In genomic region chr10:33945051-33945450, GRCh38 we compare ENCODE assay signal across 25 cellular contexts.
DNase-seq lines count a peak whose midpoint lies in the region; ATAC-seq, FAIRE-seq and TF ChIP-seq lines count a peak whose summit lies in the region.
"Had no signal": no experiment of that assay in that cellular context is flagged by ENCODE, and none has a peak within 500 bp of the region (broad histone marks: within the 10 kb centered on the region; RNA-seq: fewer than 3 reads in every experiment).

No MANE protein-coding gene starts in this region.

- no peaks in the 10 kb centered on the region for H4K20me1 ChIP-seq in astrocyte (ENCODE audit: insufficient read depth, low read length)

- TF ChIP-seq CTCF in astrocyte (IDR thresholded peaks at IDR 0.05; ENCODE audit: insufficient read depth, low read depth, low read length) (no peak), WERI-Rb-1 (IDR thresholded peaks at IDR 0.05; ENCODE audit: low read depth, low read length) (no peak), prostate gland (IDR thresholded peaks at IDR 0.05) (no peak)

- peaks cover 4% of the 10 kb centered on the region for H3K27me3 Mint-ChIP-seq in astrocyte (ENCODE audit: low read depth, unreplicated experiment)
- H3K27me3 Mint-ChIP-seq: CD8-positive, alpha-beta memory T cell; IgD-negative memory B cell had no signal

- H3K4me2 ChIP-seq in astrocyte (ENCODE audit: low read length), result no peak overlapping the region
- H3K4me2 ChIP-seq: GM23338 had no signal

- 79% methylated on average over 1 of the region's 1 CpG for WGBS in prostate gland

- peaks cover 2% of the 10 kb centered on the region for H3K9me3 Mint-ChIP-seq in astrocyte (ENCODE audit: unreplicated experiment)

- H3K27me3 ChIP-seq in astrocyte (ENCODE audit: insufficient read depth, low read length), result no peaks in the 10 kb centered on the region
- no peaks in the 10 kb centered on the region for H3K27me3 ChIP-seq in WERI-Rb-1 (ENCODE audit: insufficient read depth, low read depth, severe bottlenecking)
- no peaks in the 10 kb centered on the region for H3K27me3 ChIP-seq in prostate gland (replicated peaks; ENCODE audit: insufficient read depth)
- H3K27me3 ChIP-seq: BE2C had no signal

- H3K36me3 Mint-ChIP-seq in astrocyte (ENCODE audit: low read depth, unreplicated experiment), result no peaks in the 10 kb centered on the region
- H3K36me3 Mint-ChIP-seq: CD4-positive, CD25-positive, alpha-beta regulatory T cell; CD8-positive, alpha-beta memory T cell; IgD-negative memory B cell had no signal

- intact Hi-C loops in prostate gland (cut with DNase I), result no loop called here

- peak; percentile 59 for DNase-seq in DMS53 (lab: John Stamatoyannopoulos, UW)
- peak; percentile 0 for DNase-seq in NCI-H69 (lab: John Stamatoyannopoulos, UW)
- DNase-seq in astrocyte (ENCODE audit: low read depth), result no peak
- DNase-seq in WERI-Rb-1, result no peak
- DNase-seq in 8988T, result no peak
- no peak for DNase-seq in prostate gland (ENCODE audit: low spot score)
- no peak for DNase-seq in NCI-H1436 (lab: John Stamatoyannopoulos, UW)
- DNase-seq: ACHN; BE2C; C1 segment of cervical spinal cord; CD4-positive, CD25-positive, alpha-beta regulatory T cell; CD8-positive, alpha-beta memory T cell; COR-L47; DMS 273 treated with DMSO at 0.1 percent for 48 hours; DMS79; GDM1; HCEC 1CT had no signal

- H3K9me3 ChIP-seq in astrocyte (ENCODE audit: insufficient read depth, low read depth, low read length) (no peaks in the 10 kb centered on the region), WERI-Rb-1 (ENCODE audit: severe bottlenecking) (no peaks in the 10 kb centered on the region), prostate gland (no peaks in the 10 kb centered on the region)
- H3K9me3 ChIP-seq: BE2C had no signal

- H3K27ac Mint-ChIP-seq in astrocyte (ENCODE audit: unreplicated experiment), result no peak overlapping the region
- H3K27ac Mint-ChIP-seq: CD4-positive, CD25-positive, alpha-beta regulatory T cell; CD8-positive, alpha-beta memory T cell; GM23338; IgD-negative memory B cell had no signal

- H3K79me2 ChIP-seq in astrocyte (ENCODE audit: insufficient read depth, low read length), result no peaks in the 10 kb centered on the region

- H3K27ac ChIP-seq in astrocyte (ENCODE audit: low read depth, low read length), result no peak overlapping the region
- H3K27ac ChIP-seq in WERI-Rb-1, result no peak overlapping the region
- no peak overlapping the region for H3K27ac ChIP-seq in prostate gland

- H3K4me1 ChIP-seq in astrocyte (ENCODE audit: insufficient read depth, low read length), result no peaks in the 10 kb centered on the region
- H3K4me1 ChIP-seq in prostate gland (replicated peaks), result no peaks in the 10 kb centered on the region
- H3K4me1 ChIP-seq: BE2C had no signal

- no peaks in the 10 kb centered on the region for H3K4me1 Mint-ChIP-seq in astrocyte (ENCODE audit: low read depth, unreplicated experiment)
- H3K4me1 Mint-ChIP-seq: CD4-positive, CD25-positive, alpha-beta regulatory T cell; CD8-positive, alpha-beta memory T cell; IgD-negative memory B cell had no signal

- no peak for TF ChIP-seq POLR2A in prostate gland (IDR thresholded peaks at IDR 0.05)

- H3K9ac ChIP-seq in astrocyte (ENCODE audit: low read length), result no peak overlapping the region

- FAIRE-seq in astrocyte (lab: Jason Lieb, UNC), result peak; percentile 56
- FAIRE-seq: A204.1, GM12892, GM18507, H54, HepG2 had no signal

- H3K36me3 ChIP-seq in astrocyte (ENCODE audit: insufficient read depth, low read length) (no peaks in the 10 kb centered on the region), WERI-Rb-1 (no peaks in the 10 kb centered on the region), prostate gland (no peaks in the 10 kb centered on the region)
- H3K36me3 ChIP-seq: BE2C had no signal

- H3K4me3 ChIP-seq in astrocyte (ENCODE audit: insufficient read depth, low read depth, low read length), result no peak overlapping the region
- H3K4me3 ChIP-seq in WERI-Rb-1 (ENCODE audit: low read depth, low read length), result no peak overlapping the region
- H3K4me3 ChIP-seq in prostate gland, result no peak overlapping the region
- H3K4me3 ChIP-seq: GM23338 had no signal

- H3K4me3 Mint-ChIP-seq in astrocyte (ENCODE audit: unreplicated experiment), result no peak overlapping the region
- H3K4me3 Mint-ChIP-seq: CD4-positive, CD25-positive, alpha-beta regulatory T cell; CD8-positive, alpha-beta memory T cell; GM23338 had no signal

- no peak overlapping the region for H2AFZ ChIP-seq in astrocyte (ENCODE audit: low read depth, low read length)
- H2AFZ ChIP-seq: GM23338 had no signal

- peak; percentile 81 for ATAC-seq in esophagus mucosa
- ATAC-seq: GM23338, HepG2 had no signal

Comparison
In these comparisons a context has a peak if more than half of its experiments do, and no peak if none do; other contexts are left out.
1. DNase-seq: peak in DMS53 (single experiment) and NCI-H69 (single experiment); none in astrocyte (single experiment), WERI-Rb-1 (single experiment), 8988T (single experiment), prostate gland (single experiment) and NCI-H1436 (single experiment).